In genomic region chr6:117740605-117741004, GRCh38 we compare ENCODE assay signal across 1 cellular context.
TF ChIP-seq lines count a peak whose summit lies in the region.

No MANE protein-coding gene starts in this region.

TF ChIP-seq in K562, 482 proteins besides CTCF, POLR2A, EP300 and RAD21 (continued from another document and continues in another):
- TF ChIP-seq ATF3 (IDR thresholded peaks at IDR 0.05) (no peak; the same call in 1 of the 2 replicates), ATF3 (CRISPR knock-in tag; conservative IDR thresholded peaks at IDR 0.05) (no peak), SPI1 (IDR thresholded peaks at IDR 0.05; ENCODE audit: borderline replicate concordance, low read depth, low read length) (no peak), BRF2 (IDR thresholded peaks at IDR 0.05; ENCODE audit: borderline replicate concordance, insufficient read depth, insufficient read length) (no peak), ARID3B (CRISPR knock-in tag; IDR thresholded peaks at IDR 0.05; ENCODE audit: borderline replicate concordance) (no peak), SNRNP70 (optimal IDR thresholded peaks at IDR 0.05; ENCODE audit: low read depth, low read length) (no peak), ZNF12 (CRISPR knock-in tag; IDR thresholded peaks at IDR 0.05) (no peak), ZNF174 (CRISPR knock-in tag; IDR thresholded peaks at IDR 0.05) (no peak), NUFIP1 (IDR thresholded peaks at IDR 0.05; ENCODE audit: partially characterized antibody) (no peak), ZNF644 (tag; IDR thresholded peaks at IDR 0.05; ENCODE audit: low read depth) (no peak), POLR3A (IDR thresholded peaks at IDR 0.05; ENCODE audit: borderline replicate concordance, extremely low read depth, insufficient read depth, insufficient read length) (no peak), ATF1 (CRISPR knock-in tag; IDR thresholded peaks at IDR 0.05) (no peak), ATF1 (tag; IDR thresholded peaks at IDR 0.05) (peak; percentile 80), RCOR1 (IDR thresholded peaks at IDR 0.05; ENCODE audit: borderline replicate concordance in 1 of 2, low read depth in 2 of 2, low read length in 2 of 2) (peak in 1 of 2 experiments; percentile 68; a peak in 2 of 4 replicates), ZNF695 (CRISPR knock-in tag; IDR thresholded peaks at IDR 0.05) (no peak), MAZ (CRISPR knock-in tag; conservative IDR thresholded peaks at IDR 0.05 in 1 of 2, IDR thresholded peaks at IDR 0.05 in 1 of 2) (no peak), NFIC (IDR thresholded peaks at IDR 0.05) (peak; percentile 48; the same call in 1 of the 2 replicates), ZNF75A (CRISPR knock-in tag; IDR thresholded peaks at IDR 0.05) (no peak), FOXK1 (CRISPR knock-in tag; IDR thresholded peaks at IDR 0.05; ENCODE audit: borderline replicate concordance) (no peak), FOXM1 (IDR thresholded peaks at IDR 0.05; ENCODE audit: low read depth) (peak; percentile 53; the same call in 1 of the 2 replicates), FOXM1 (CRISPR knock-in tag; IDR thresholded peaks at IDR 0.05; ENCODE audit: low read depth) (no peak), U2AF1 (optimal IDR thresholded peaks at IDR 0.05; ENCODE audit: low read depth, low read length) (no peak), ZNF184 (CRISPR knock-in tag; IDR thresholded peaks at IDR 0.05) (no peak), ZBTB8A (IDR thresholded peaks at IDR 0.05; ENCODE audit: partially characterized antibody) (no peak), MYNN (IDR thresholded peaks at IDR 0.05) (no peak), MYNN (CRISPR knock-in tag; IDR thresholded peaks at IDR 0.05) (no peak), SRSF9 (IDR thresholded peaks at IDR 0.05; ENCODE audit: borderline replicate concordance, low read depth, low read length) (no peak), RNF219 (CRISPR knock-in tag; IDR thresholded peaks at IDR 0.05) (no peak), RBM39 (optimal IDR thresholded peaks at IDR 0.05; ENCODE audit: low read depth, low read length) (no peak), CBX2 (IDR thresholded peaks at IDR 0.05; ENCODE audit: insufficient read depth, low read length, poor library complexity, severe bottlenecking) (no peak), CBX5 (IDR thresholded peaks at IDR 0.05; ENCODE audit: borderline replicate concordance, low read depth) (no peak), ATF4 (CRISPR knock-in tag; IDR thresholded peaks at IDR 0.05) (0 out of 2 replicates have a peak, but pooled peaks have one; percentile 24), ETV1 (tag; conservative IDR thresholded peaks at IDR 0.05; ENCODE audit: low read depth) (no peak), POLR2G (IDR thresholded peaks at IDR 0.05; ENCODE audit: low read depth, low read length) (no peak), POLR2B (IDR thresholded peaks at IDR 0.05; ENCODE audit: low read depth, partially characterized antibody) (no peak), ILF3 (IDR thresholded peaks at IDR 0.05; ENCODE audit: borderline replicate concordance) (no peak), NCOR1 (IDR thresholded peaks at IDR 0.05) (peak; percentile 72), E2F4 (CRISPR knock-in tag; IDR thresholded peaks at IDR 0.05; ENCODE audit: low read depth) (no peak), ELF2 (CRISPR knock-in tag; IDR thresholded peaks at IDR 0.05) (no peak), ZC3H11A (IDR thresholded peaks at IDR 0.05; ENCODE audit: low read depth, low read length) (no peak), E4F1 (CRISPR knock-in tag; IDR thresholded peaks at IDR 0.05; ENCODE audit: borderline replicate concordance) (no peak), ZBTB34 (CRISPR knock-in tag; IDR thresholded peaks at IDR 0.05) (no peak), RBBP5 (IDR thresholded peaks at IDR 0.05; ENCODE audit: borderline replicate concordance, insufficient read depth, low read length, poor library complexity, severe bottlenecking) (no peak), DIDO1 (tag; IDR thresholded peaks at IDR 0.05; ENCODE audit: low read depth) (no peak), HMBOX1 (IDR thresholded peaks at IDR 0.05) (no peak), IRF9 (tag; IDR thresholded peaks at IDR 0.05) (no peak), STAT6 (CRISPR knock-in tag; IDR thresholded peaks at IDR 0.05) (no peak), CBX8 (IDR thresholded peaks at IDR 0.05; ENCODE audit: borderline replicate concordance, extremely low read depth, low read depth, low read length, poor library complexity, severe bottlenecking) (no peak), MBD2 (IDR thresholded peaks at IDR 0.05; ENCODE audit: borderline replicate concordance, low read depth) (peak; percentile 31; the same call in 1 of the 2 replicates), IRF2 (CRISPR knock-in tag; IDR thresholded peaks at IDR 0.05) (no peak)
